ENCODE assay signal across 8 cellular contexts in the genomic region with DNA sequence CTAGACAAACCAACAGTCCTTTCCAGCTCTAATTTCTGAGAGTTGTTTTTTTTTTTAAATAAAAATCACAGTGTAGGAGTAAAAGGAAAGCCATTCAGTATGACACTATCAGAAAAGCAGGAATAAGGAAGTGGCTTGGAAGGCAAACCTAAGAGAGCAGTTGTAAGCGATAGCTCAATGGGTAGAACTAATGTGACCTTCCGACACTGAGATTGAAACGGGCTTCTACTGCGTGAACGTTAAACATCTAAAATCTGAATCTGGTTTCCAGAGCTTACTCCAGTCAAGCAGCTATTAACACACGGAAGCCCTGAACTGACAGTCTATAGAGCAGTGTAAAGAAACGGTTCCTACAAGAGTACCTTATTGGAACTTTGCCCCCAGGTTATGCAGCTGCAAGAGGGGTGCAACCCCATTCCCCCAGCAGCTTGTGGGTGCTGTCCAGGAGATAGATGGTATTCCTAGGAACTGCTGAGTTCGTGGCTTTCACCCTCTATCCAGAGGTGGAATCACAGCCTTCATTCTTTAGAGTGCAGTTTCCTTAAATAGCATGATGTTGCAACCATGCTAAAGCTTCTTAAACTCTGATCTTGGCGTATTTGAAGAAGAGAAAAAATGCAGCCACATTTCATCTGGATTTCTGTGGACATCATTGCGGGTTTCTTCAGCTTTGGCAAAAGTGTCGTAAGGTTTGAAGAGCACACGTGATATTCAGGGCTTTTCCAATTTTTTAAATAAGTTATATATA. TPM values are rescaled to one million over a fixed set of nuclear protein-coding genes. Genes with fewer than 3 reads are reported as not detected.
A peak's percentile ranks its signal among the peaks of the same experiment; 100 is the strongest.
DNase-seq lines count a peak whose midpoint lies in the region; ATAC-seq, FAIRE-seq and TF ChIP-seq lines count a peak whose summit lies in the region.

No MANE protein-coding gene starts in this region.

- peaks cover 0 to 25% (median 13%) of the 10 kb centered on the region in 4 donors for H3K4me1 ChIP-seq in Peyer's patch

- TF ChIP-seq CTCF in AG04449 (IDR thresholded peaks at IDR 0.05; ENCODE audit: insufficient read depth, low read length, missing control alignments): no peak
- TF ChIP-seq CTCF in Peyer's patch (IDR thresholded peaks at IDR 0.05): no peak

- peak overlapping the region; percentile 39 for H3K4me3 ChIP-seq in AG04449 (ENCODE audit: low read depth, low read length)
- peak overlapping the region in 3 of 4 donors; percentile 4 to 68 (median 59) for H3K4me3 ChIP-seq in Peyer's patch

- peaks cover 0 to 3% (median 0%) of the 10 kb centered on the region in 9 donors for H3K9me3 Mint-ChIP-seq in naive thymus-derived CD8-positive, alpha-beta T cell

- POLR2A ChIA-PET in AG04449 (lab: Yijun Ruan, JAX): interaction anchor here (0.7 to 5.2 kb wide), 11 partner anchors 9 to 470 kb away, joined by 3 to 95 read pairs (median 6); no protein-coding TSS in a partner anchor
- POLR2A ChIA-PET in naive thymus-derived CD8-positive, alpha-beta T cell (lab: Charles Lee): interaction anchor here (0.6 to 8.3 kb wide), 24 partner anchors 8 to 810 kb away, joined by 3 to 217 read pairs (median 4); a partner anchor contains a TSS

- peaks cover 0 to 2% (median 1%) of the 10 kb centered on the region in 3 donors for H3K36me3 Mint-ChIP-seq in naive thymus-derived CD8-positive, alpha-beta T cell

- H3K36me3 ChIP-seq in Peyer's patch: peaks cover 0 to 9% (median 0%) of the 10 kb centered on the region in 3 donors

- FAIRE-seq in GM19239 (lab: Jason Lieb, UNC): no peak

- no peaks in the 10 kb centered on the region for H3K27me3 ChIP-seq in Peyer's patch

- CTCF ChIA-PET in AG04449 (lab: Yijun Ruan, JAX): interaction anchor here (1.0 to 4.2 kb wide), 8 partner anchors 10 to 478 kb away, joined by 4 to 26 read pairs (median 5); no protein-coding TSS in a partner anchor

- no peaks in the 10 kb centered on the region for H3K9me3 ChIP-seq in Peyer's patch

- H3K27me3 Mint-ChIP-seq in naive thymus-derived CD8-positive, alpha-beta T cell: peaks cover 0 to 1% (median 0%) of the 10 kb centered on the region in 5 donors

- TF ChIP-seq POLR2A in Peyer's patch (IDR thresholded peaks at IDR 0.05): no peak

- H3K4me3 Mint-ChIP-seq in naive thymus-derived CD8-positive, alpha-beta T cell: peak overlapping the region; percentile 83 to 97 (median 92)

- H3K27ac Mint-ChIP-seq in naive thymus-derived CD8-positive, alpha-beta T cell: peak overlapping the region; percentile 98 to 100 (median 100)

- H3K27ac ChIP-seq in Peyer's patch: peak overlapping the region; percentile 97 to 100 (median 98)
- H3K27ac ChIP-seq in cingulate gyrus (ENCODE audit: low read depth, low read length): peak overlapping the region; percentile 100

- no peak for ATAC-seq in naive thymus-derived CD8-positive, alpha-beta T cell
- ATAC-seq in GM18873 (IDR thresholded peaks at IDR 0.05; ENCODE audit: low FRiP score, unreplicated experiment) (no peak), GM19328 (IDR thresholded peaks at IDR 0.05; ENCODE audit: unreplicated experiment) (no peak)

- DNase-seq in AG04449 (ENCODE audit: low read depth, low spot score) (peak; percentile 89), H4 (ENCODE audit: low spot score) (peak; percentile 55), Peyer's patch (no peak), GM19239 (ENCODE audit: insufficient read length, low spot score) (no peak)
- DNase-seq in naive thymus-derived CD8-positive, alpha-beta T cell: peak in 3 of 10 donors; percentile 9 to 38 (median 27)

- peaks cover 23 to 39% (median 37%) of the 10 kb centered on the region in 4 donors for H3K4me1 Mint-ChIP-seq in naive thymus-derived CD8-positive, alpha-beta T cell

RNA-seq across cellular contexts. Expression of a gene that starts 3.3 kb away (rescaled TPM):
- 34.3 and 43.4 TPM in 2 replicates for total RNA-seq in H4 (2014; rRNA removed; shearing (Covaris generic))
- 10 to 100 TPM; 73.4 to 99.6 (median 86.5) TPM for total RNA-seq in Peyer's patch
- total RNA-seq in naive thymus-derived CD8-positive, alpha-beta T cell: 100 to 1,000 TPM; 165 to 183 TPM
- polyA plus RNA-seq in naive thymus-derived CD8-positive, alpha-beta T cell: 10 to 100 TPM; 25.8 to 51.0 (median 30.4) TPM

Comparison
In these comparisons a context has a peak if more than half of its experiments do, and no peak if none do; other contexts are left out.
1. DNase-seq: peak in AG04449 (single experiment) and H4 (single experiment); none in Peyer's patch (0 of 3) and GM19239 (single experiment).